In genomic region chr2:190948671-190949070, GRCh38 we compare ENCODE assay signal across 10 cellular contexts.
DNase-seq lines count a peak whose midpoint lies in the region; ATAC-seq and TF ChIP-seq lines count a peak whose summit lies in the region.
"Had no signal": no experiment of that assay in that cellular context is flagged by ENCODE, and none has a peak within 500 bp of the region (broad histone marks: within the 10 kb centered on the region; RNA-seq: fewer than 3 reads in every experiment).

No MANE protein-coding gene starts in this region.

- no peaks in the 10 kb centered on the region for H3K27me3 ChIP-seq in naive thymus-derived CD4-positive, alpha-beta T cell (ENCODE audit: control insufficient read depth in 2 of 2, insufficient read depth in 2 of 2, low read length in 2 of 2)

- ATAC-seq in naive thymus-derived CD4-positive, alpha-beta T cell, result no peak
- ATAC-seq in HG03571 (IDR thresholded peaks at IDR 0.05; ENCODE audit: unreplicated experiment) (no peak), WTC11 (no peak)

- no peaks in the 10 kb centered on the region for H3K9me3 ChIP-seq in naive thymus-derived CD4-positive, alpha-beta T cell (ENCODE audit: control insufficient read depth in 2 of 3, low read length in 3 of 3)

- peak overlapping the region; percentile 56 for H3K27ac ChIP-seq in naive thymus-derived CD4-positive, alpha-beta T cell (ENCODE audit: low read depth, low read length)

- no peak overlapping the region for H3K4me3 ChIP-seq in naive thymus-derived CD4-positive, alpha-beta T cell (ENCODE audit: low read length)

- H3K4me3 Mint-ChIP-seq in naive thymus-derived CD4-positive, alpha-beta T cell, result no peak overlapping the region
- no peak overlapping the region for H3K4me3 Mint-ChIP-seq in WTC11

- POLR2A ChIA-PET in naive thymus-derived CD4-positive, alpha-beta T cell (lab: Charles Lee), result interaction anchor here (1.5 to 4.1 kb wide), 2 partner anchors 11 to 67 kb away, joined by 4 to 34 read pairs; partner anchors contain the start of gene GLS
- POLR2A ChIA-PET in WTC11 (lab: Charles Lee), result interaction anchor here (0.6 kb wide), 1 partner anchor 575 kb away, joined by 3 read pairs; no protein-coding TSS in a partner anchor

- no peak overlapping the region for H3K27ac Mint-ChIP-seq in naive thymus-derived CD4-positive, alpha-beta T cell
- no peak overlapping the region for H3K27ac Mint-ChIP-seq in WTC11

- peaks cover 12 to 27% of the 10 kb centered on the region in 2 donors for H3K4me1 ChIP-seq in naive thymus-derived CD4-positive, alpha-beta T cell (ENCODE audit: control insufficient read depth in 2 of 2, insufficient read depth in 2 of 2, low read length in 2 of 2)

- DNase-seq in EL, result peak; percentile 75
- DNase-seq in HT-29 (ENCODE audit: low spot score), result peak; percentile 69
- peak; percentile 45 for DNase-seq in dermis blood vessel endothelial cell
- DNase-seq in naive thymus-derived CD4-positive, alpha-beta T cell, result no peak
- no peak for DNase-seq in stimulated activated naive CD4-positive, alpha-beta T cell (lab: John Stamatoyannopoulos, UW)
- DNase-seq in retina, result no peak
- DNase-seq in WTC11 (ENCODE audit: low spot score), result no peak
- DNase-seq: midbrain, NCI-H1694 treated with DMSO at 0.1 percent for 48 hours had no signal

- H3K36me3 Mint-ChIP-seq in naive thymus-derived CD4-positive, alpha-beta T cell, result peaks cover 0 to 6% (median 0%) of the 10 kb centered on the region in 5 donors
- no peaks in the 10 kb centered on the region for H3K36me3 Mint-ChIP-seq in WTC11

- no peaks in the 10 kb centered on the region for H3K9me3 Mint-ChIP-seq in naive thymus-derived CD4-positive, alpha-beta T cell
- no peaks in the 10 kb centered on the region for H3K9me3 Mint-ChIP-seq in WTC11

- TF ChIP-seq CTCF in WTC11 (IDR thresholded peaks at IDR 0.05), result no peak

- H3K27me3 Mint-ChIP-seq in naive thymus-derived CD4-positive, alpha-beta T cell, result no peaks in the 10 kb centered on the region
- H3K27me3 Mint-ChIP-seq in WTC11 (ENCODE audit: low read depth), result no peaks in the 10 kb centered on the region

- H3K36me3 ChIP-seq in naive thymus-derived CD4-positive, alpha-beta T cell (ENCODE audit: control insufficient read depth in 2 of 3, insufficient read depth in 3 of 3, low read length in 3 of 3), result no peaks in the 10 kb centered on the region

- H3K4me1 Mint-ChIP-seq in naive thymus-derived CD4-positive, alpha-beta T cell, result peaks cover 7 to 19% (median 15%) of the 10 kb centered on the region in 7 donors
- peaks cover 8% of the 10 kb centered on the region for H3K4me1 Mint-ChIP-seq in WTC11

- intact Hi-C loops in naive thymus-derived CD4-positive, alpha-beta T cell (cut with micrococcal nuclease), result loop anchor here (1.0 to 5.0 kb wide), 7 partner anchors 36 to 566 kb away; partner anchors contain the start of gene GLS (in 1 of the 2)

- CTCF ChIA-PET in naive thymus-derived CD4-positive, alpha-beta T cell (lab: Charles Lee), result interaction anchor here (0.7 to 3.3 kb wide), 4 partner anchors 14 to 168 kb away, joined by 3 to 23 read pairs (median 5); no protein-coding TSS in a partner anchor
- CTCF ChIA-PET in WTC11 (lab: Charles Lee), result no interaction called here

TF ChIP-seq in WTC11, 78 proteins besides CTCF, POLR2A, EP300 and RAD21:
- TF ChIP-seq, protein P1, sequence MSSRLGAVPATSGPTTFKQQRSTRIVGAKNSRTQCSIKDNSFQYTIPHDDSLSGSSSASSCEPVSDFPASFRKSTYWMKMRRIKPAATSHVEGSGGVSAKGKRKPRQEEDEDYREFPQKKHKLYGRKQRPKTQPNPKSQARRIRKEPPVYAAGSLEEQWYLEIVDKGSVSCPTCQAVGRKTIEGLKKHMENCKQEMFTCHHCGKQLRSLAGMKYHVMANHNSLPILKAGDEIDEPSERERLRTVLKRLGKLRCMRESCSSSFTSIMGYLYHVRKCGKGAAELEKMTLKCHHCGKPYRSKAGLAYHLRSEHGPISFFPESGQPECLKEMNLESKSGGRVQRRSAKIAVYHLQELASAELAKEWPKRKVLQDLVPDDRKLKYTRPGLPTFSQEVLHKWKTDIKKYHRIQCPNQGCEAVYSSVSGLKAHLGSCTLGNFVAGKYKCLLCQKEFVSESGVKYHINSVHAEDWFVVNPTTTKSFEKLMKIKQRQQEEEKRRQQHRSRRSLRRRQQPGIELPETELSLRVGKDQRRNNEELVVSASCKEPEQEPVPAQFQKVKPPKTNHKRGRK (CRISPR knock-in tag; IDR thresholded peaks at IDR 0.05; ENCODE audit: borderline replicate concordance), result no peak
- TF ChIP-seq NFATC4 (CRISPR knock-in tag; IDR thresholded peaks at IDR 0.05) (no peak), IRF2 (CRISPR knock-in tag; IDR thresholded peaks at IDR 0.05; ENCODE audit: borderline replicate concordance, low read depth) (no peak), ELF4 (CRISPR knock-in tag; IDR thresholded peaks at IDR 0.05; ENCODE audit: low read depth) (no peak), SMAD4 (CRISPR knock-in tag; IDR thresholded peaks at IDR 0.05) (no peak), FOXJ3 (CRISPR knock-in tag; IDR thresholded peaks at IDR 0.05; ENCODE audit: borderline replicate concordance) (no peak), TCF7 (CRISPR knock-in tag; IDR thresholded peaks at IDR 0.05; ENCODE audit: low read depth) (no peak), ZNF121 (CRISPR knock-in tag; IDR thresholded peaks at IDR 0.05) (no peak), EMX1 (CRISPR knock-in tag; IDR thresholded peaks at IDR 0.05) (no peak), OVOL2 (CRISPR knock-in tag; IDR thresholded peaks at IDR 0.05; ENCODE audit: borderline replicate concordance) (no peak), MXD4 (CRISPR knock-in tag; IDR thresholded peaks at IDR 0.05; ENCODE audit: borderline replicate concordance) (no peak), NR3C1 (CRISPR knock-in tag; conservative IDR thresholded peaks at IDR 0.05; ENCODE audit: low read depth) (no peak), ZNF671 (CRISPR knock-in tag; IDR thresholded peaks at IDR 0.05) (no peak), KAT7 (CRISPR knock-in tag; IDR thresholded peaks at IDR 0.05; ENCODE audit: borderline replicate concordance) (no peak), NR1H2 (CRISPR knock-in tag; IDR thresholded peaks at IDR 0.05) (no peak), ESRRA (CRISPR knock-in tag; IDR thresholded peaks at IDR 0.05; ENCODE audit: borderline replicate concordance) (no peak), SMAD3 (CRISPR knock-in tag; IDR thresholded peaks at IDR 0.05; ENCODE audit: borderline replicate concordance) (no peak)
- TF ChIP-seq, protein P2, sequence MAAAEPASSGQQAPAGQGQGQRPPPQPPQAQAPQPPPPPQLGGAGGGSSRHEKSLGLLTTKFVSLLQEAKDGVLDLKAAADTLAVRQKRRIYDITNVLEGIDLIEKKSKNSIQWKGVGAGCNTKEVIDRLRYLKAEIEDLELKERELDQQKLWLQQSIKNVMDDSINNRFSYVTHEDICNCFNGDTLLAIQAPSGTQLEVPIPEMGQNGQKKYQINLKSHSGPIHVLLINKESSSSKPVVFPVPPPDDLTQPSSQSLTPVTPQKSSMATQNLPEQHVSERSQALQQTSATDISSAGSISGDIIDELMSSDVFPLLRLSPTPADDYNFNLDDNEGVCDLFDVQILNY (CRISPR knock-in tag; IDR thresholded peaks at IDR 0.05), result no peak
- TF ChIP-seq, protein P3, sequence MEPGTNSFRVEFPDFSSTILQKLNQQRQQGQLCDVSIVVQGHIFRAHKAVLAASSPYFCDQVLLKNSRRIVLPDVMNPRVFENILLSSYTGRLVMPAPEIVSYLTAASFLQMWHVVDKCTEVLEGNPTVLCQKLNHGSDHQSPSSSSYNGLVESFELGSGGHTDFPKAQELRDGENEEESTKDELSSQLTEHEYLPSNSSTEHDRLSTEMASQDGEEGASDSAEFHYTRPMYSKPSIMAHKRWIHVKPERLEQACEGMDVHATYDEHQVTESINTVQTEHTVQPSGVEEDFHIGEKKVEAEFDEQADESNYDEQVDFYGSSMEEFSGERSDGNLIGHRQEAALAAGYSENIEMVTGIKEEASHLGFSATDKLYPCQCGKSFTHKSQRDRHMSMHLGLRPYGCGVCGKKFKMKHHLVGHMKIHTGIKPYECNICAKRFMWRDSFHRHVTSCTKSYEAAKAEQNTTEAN (CRISPR knock-in tag; IDR thresholded peaks at IDR 0.05), result no peak
- TF ChIP-seq, protein P4, sequence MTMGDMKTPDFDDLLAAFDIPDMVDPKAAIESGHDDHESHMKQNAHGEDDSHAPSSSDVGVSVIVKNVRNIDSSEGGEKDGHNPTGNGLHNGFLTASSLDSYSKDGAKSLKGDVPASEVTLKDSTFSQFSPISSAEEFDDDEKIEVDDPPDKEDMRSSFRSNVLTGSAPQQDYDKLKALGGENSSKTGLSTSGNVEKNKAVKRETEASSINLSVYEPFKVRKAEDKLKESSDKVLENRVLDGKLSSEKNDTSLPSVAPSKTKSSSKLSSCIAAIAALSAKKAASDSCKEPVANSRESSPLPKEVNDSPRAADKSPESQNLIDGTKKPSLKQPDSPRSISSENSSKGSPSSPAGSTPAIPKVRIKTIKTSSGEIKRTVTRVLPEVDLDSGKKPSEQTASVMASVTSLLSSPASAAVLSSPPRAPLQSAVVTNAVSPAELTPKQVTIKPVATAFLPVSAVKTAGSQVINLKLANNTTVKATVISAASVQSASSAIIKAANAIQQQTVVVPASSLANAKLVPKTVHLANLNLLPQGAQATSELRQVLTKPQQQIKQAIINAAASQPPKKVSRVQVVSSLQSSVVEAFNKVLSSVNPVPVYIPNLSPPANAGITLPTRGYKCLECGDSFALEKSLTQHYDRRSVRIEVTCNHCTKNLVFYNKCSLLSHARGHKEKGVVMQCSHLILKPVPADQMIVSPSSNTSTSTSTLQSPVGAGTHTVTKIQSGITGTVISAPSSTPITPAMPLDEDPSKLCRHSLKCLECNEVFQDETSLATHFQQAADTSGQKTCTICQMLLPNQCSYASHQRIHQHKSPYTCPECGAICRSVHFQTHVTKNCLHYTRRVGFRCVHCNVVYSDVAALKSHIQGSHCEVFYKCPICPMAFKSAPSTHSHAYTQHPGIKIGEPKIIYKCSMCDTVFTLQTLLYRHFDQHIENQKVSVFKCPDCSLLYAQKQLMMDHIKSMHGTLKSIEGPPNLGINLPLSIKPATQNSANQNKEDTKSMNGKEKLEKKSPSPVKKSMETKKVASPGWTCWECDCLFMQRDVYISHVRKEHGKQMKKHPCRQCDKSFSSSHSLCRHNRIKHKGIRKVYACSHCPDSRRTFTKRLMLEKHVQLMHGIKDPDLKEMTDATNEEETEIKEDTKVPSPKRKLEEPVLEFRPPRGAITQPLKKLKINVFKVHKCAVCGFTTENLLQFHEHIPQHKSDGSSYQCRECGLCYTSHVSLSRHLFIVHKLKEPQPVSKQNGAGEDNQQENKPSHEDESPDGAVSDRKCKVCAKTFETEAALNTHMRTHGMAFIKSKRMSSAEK (CRISPR knock-in tag; IDR thresholded peaks at IDR 0.05; ENCODE audit: borderline replicate concordance), result no peak

Comparison
In these comparisons a context has a peak if more than half of its experiments do, and no peak if none do; other contexts are left out.
1. DNase-seq: peak in EL (single experiment), HT-29 (single experiment) and dermis blood vessel endothelial cell (single experiment); none in naive thymus-derived CD4-positive, alpha-beta T cell (0 of 9), stimulated activated naive CD4-positive, alpha-beta T cell (0 of 6), retina (single experiment) and WTC11 (single experiment).